In the genomic region with DNA sequence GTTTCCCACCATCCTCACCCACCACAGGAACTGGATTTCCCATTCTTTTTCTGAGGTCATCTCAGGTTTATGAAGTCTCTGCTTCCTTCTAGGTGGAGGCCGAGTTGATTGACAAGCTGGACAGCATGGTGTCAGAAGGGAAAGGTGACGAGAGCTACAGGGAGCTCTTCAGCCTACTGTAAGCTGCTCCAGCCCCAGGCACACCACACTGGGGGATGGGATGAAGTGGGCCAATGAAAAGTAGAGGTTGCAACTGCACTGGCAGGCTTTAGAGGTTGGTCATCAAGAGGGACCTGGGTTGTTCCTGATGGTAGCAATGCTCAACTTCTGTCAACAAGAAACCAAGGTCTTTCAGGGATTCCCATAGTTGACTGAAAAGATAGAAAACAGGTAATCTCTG, we compare ENCODE assay signal across 3 cellular contexts.
"Had no signal": no experiment of that assay in that cellular context is flagged by ENCODE, and none has a peak within 500 bp of the region (broad histone marks: within the 10 kb centered on the region; RNA-seq: fewer than 3 reads in every experiment).

No MANE protein-coding gene starts in this region.

- H3K4me3 ChIP-seq: GM12878 had no signal

- ATAC-seq: GM12878 had no signal

- DNase-seq: GDM1, GF-D8 had no signal
